ENCODE assay signal across 32 cellular contexts in the genomic region with DNA sequence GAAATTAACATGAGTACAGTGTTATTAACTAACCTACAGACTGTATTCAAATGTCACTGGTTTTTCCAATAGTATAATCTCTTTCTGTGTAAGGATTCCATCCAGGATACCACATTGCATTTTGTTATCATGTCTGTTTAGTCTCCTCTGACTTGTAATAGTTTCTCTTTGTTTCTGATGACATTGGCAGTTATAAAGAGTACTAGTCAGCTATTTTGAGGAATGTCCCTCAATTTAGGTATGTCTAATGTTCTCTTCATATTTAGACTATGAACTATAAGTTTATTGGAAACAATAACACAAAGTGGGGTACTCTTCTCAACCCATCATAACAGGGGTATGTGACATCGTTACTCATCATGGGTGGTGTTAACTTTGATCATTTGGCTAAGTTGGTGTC.
"Had no signal": no experiment of that assay in that cellular context is flagged by ENCODE, and none has a peak within 500 bp of the region (broad histone marks: within the 10 kb centered on the region; RNA-seq: fewer than 3 reads in every experiment).

No MANE protein-coding gene starts in this region.

- H3K4me3 ChIP-seq: breast epithelium, gastrocnemius medialis, hepatocyte, ovary, stomach, tibial artery had no signal

- H3K36me3 ChIP-seq: breast epithelium, gastrocnemius medialis, neutrophil, ovary, stomach, tibial artery, WERI-Rb-1 had no signal

- H3K79me2 ChIP-seq: hepatocyte had no signal

- DNase-seq: activated CD4-positive, alpha-beta T cell treated with anti-CD3 and anti-CD28 coated beads for 48 hours; activated CD4-positive, alpha-beta T cell treated with anti-CD3 and anti-CD28 coated beads, Interleukin-2, amount 50 U/mL, for 48 hours; activated CD8-positive, alpha-beta memory T cell treated with anti-CD3 and anti-CD28 coated beads for 24 hours; activated effector memory CD4-positive, alpha-beta T cell treated with anti-CD3 and anti-CD28 coated beads, Interleukin-2, amount 50 U/mL, for 16 hours; activated naive CD4-positive, alpha-beta T cell treated with anti-CD3 and anti-CD28 coated beads, Interleukin-2, amount 10 ng/mL, durations not matched to agents 7 days and 5 days; activated naive CD8-positive, alpha-beta T cell treated with anti-CD3 and anti-CD28 coated beads, Interleukin-2, amount 10 ng/mL, durations not matched to agents 7 days and 5 days; amniotic stem cell; effector CD8-positive, alpha-beta T cell; gastrocnemius medialis; islet precursor cell; left colon; naive B cell; nephron progenitor cell; ovary; small intestine; stimulated activated CD4-positive, alpha-beta T cell treated with anti-CD3 and anti-CD28 coated beads, Interleukin-1b, Interleukin-23, amount 100 ng/mL, for 48 hours; stimulated activated CD4-positive, alpha-beta T cell treated with anti-CD3 and anti-CD28 coated beads, Interleukin-4, amount 100 ng/mL, for 4 hours; stimulated activated CD8-positive, alpha-beta memory T cell treated with anti-CD3 and anti-CD28 coated beads, Interleukin-4, amount 100 ng/mL, for 48 hours; stomach; T-helper 17 cell; T1000; tibial artery; WERI-Rb-1 had no signal

- H3K4me2 ChIP-seq: hepatocyte had no signal

- H2AFZ ChIP-seq: hepatocyte had no signal

- H3K27me3 ChIP-seq: breast epithelium, gastrocnemius medialis, hepatocyte, neutrophil, ovary, stomach, tibial artery had no signal

- FAIRE-seq: colon, endometrium, small intestine had no signal

- H3K27ac ChIP-seq: breast epithelium, epithelial cell of prostate, gastrocnemius medialis, hepatocyte, neutrophil, ovary, stomach, tibial artery, WERI-Rb-1 had no signal

- ATAC-seq: activated CD4-positive, CD25-positive, alpha-beta regulatory T cell treated with anti-CD3 and anti-CD28 coated beads, Interleukin-2, amount 50 U/mL, for 24 hours; gastrocnemius medialis; left colon; sciatic nerve; stimulated activated memory B cell treated with anti-CD40 and anti-IgM and Interleukin-4, amounts not matched to agents 10 μg/mL and 1 μg/mL and 100 μg/mL, for 72 hours; T-helper 17 cell had no signal

- H3K9me3 ChIP-seq: breast epithelium, gastrocnemius medialis, neutrophil, ovary, stomach, tibial artery had no signal
